Comparison of ENCODE assay signal across 10 cellular contexts in genomic region chr9:37593877-37594448, GRCh38. TPM values are rescaled to one million over a fixed set of nuclear protein-coding genes. Genes with fewer than 3 reads are reported as not detected.
DNase-seq lines count a peak whose midpoint lies in the region; ATAC-seq, FAIRE-seq and TF ChIP-seq lines count a peak whose summit lies in the region.
"Had no signal": no experiment of that assay in that cellular context is flagged by ENCODE, and none has a peak within 500 bp of the region (broad histone marks: within the 10 kb centered on the region; RNA-seq: fewer than 3 reads in every experiment).

No MANE protein-coding gene starts in this region.

- no peak for TF ChIP-seq RAD21 in A549 (conservative IDR thresholded peaks at IDR 0.05 in 1 of 2, IDR thresholded peaks at IDR 0.05 in 1 of 2)

- H3K9ac ChIP-seq in mesenchymal stem cell (ENCODE audit: low read length) (no peak overlapping the region), H9 (ENCODE audit: extremely low read depth, insufficient read length, low read length) (no peak overlapping the region)

- H4K5ac ChIP-seq in H9 (ENCODE audit: insufficient read length, low read depth, low read length) = no peak overlapping the region

- H2AK5ac ChIP-seq in mesenchymal stem cell (ENCODE audit: low read length, severe bottlenecking) = no peak overlapping the region
- H2AK5ac ChIP-seq in H9 (ENCODE audit: insufficient read length, low read length) = no peak overlapping the region

- H3K27me3 ChIP-seq in mesenchymal stem cell (ENCODE audit: control insufficient read depth in 1 of 2, insufficient read depth in 1 of 2, low read length in 2 of 2) = peaks cover 0 to 14% of the 10 kb centered on the region in 2 experiments
- H3K27me3 ChIP-seq in H9 (ENCODE audit: insufficient read depth, low read length) = 0 out of 2 replicates have a peak, but pooled peaks cover 2% of the 10 kb centered on the region

- H3K27ac ChIP-seq in A549 (no peak overlapping the region), mesenchymal stem cell (ENCODE audit: low read length, poor library complexity, severe bottlenecking) (no peak overlapping the region), H9 (ENCODE audit: insufficient read length, low read depth, low read length) (no peak overlapping the region)

- POLR2A ChIA-PET in A549 (lab: Yijun Ruan, JAX) = interaction anchor here (1.2 kb wide), 1 partner anchor 11 kb away, joined by 3 read pairs; no protein-coding TSS in a partner anchor

- peak overlapping the region; percentile 67 for H3K4me2 ChIP-seq in A549
- H3K4me2 ChIP-seq in mesenchymal stem cell (ENCODE audit: low read length, poor library complexity, severe bottlenecking) = no peak overlapping the region
- H3K4me2 ChIP-seq in H9 (ENCODE audit: insufficient read depth, insufficient read length, low read length) = no peak overlapping the region

- no peak for ATAC-seq in A549
- ATAC-seq in HG02642 (IDR thresholded peaks at IDR 0.05; ENCODE audit: poor library complexity, unreplicated experiment) = no peak

- H3K79me2 ChIP-seq in H9 (ENCODE audit: insufficient read depth, low read length) = peaks cover 18% of the 10 kb centered on the region

- peak overlapping the region in 1 of 2 experiments; percentile 30 for H3K18ac ChIP-seq in mesenchymal stem cell (ENCODE audit: low read depth in 1 of 2, low read length in 2 of 2)
- H3K18ac ChIP-seq in H9 (ENCODE audit: insufficient read length, low read depth, low read length) = no peak overlapping the region

- no peak overlapping the region for H3K4me3 ChIP-seq in A549
- peak overlapping the region in 1 of 2 experiments; percentile 49 for H3K4me3 ChIP-seq in mesenchymal stem cell (ENCODE audit: insufficient read depth in 1 of 2, low read depth in 1 of 2, low read length in 2 of 2)

- H4K91ac ChIP-seq in mesenchymal stem cell (ENCODE audit: low read length) (no peak overlapping the region), H9 (ENCODE audit: insufficient read length, low read depth, low read length) (no peak overlapping the region)

- CTCF ChIA-PET in A549 (lab: Yijun Ruan, JAX) = interaction anchor here (0.6 to 1.9 kb wide), 10 partner anchors 10 to 753 kb away, joined by 3 to 11 read pairs (median 4); no protein-coding TSS in a partner anchor

- no peak overlapping the region for H2BK12ac ChIP-seq in mesenchymal stem cell (ENCODE audit: low read length in 2 of 2)
- H2BK12ac ChIP-seq in H9 (ENCODE audit: insufficient read length, low read depth, low read length) = no peak overlapping the region

- H3K4ac ChIP-seq in mesenchymal stem cell (ENCODE audit: low read depth in 1 of 2, low read length in 2 of 2) = no peak overlapping the region
- no peak overlapping the region for H3K4ac ChIP-seq in H9 (ENCODE audit: low read depth, low read length)

- no peak overlapping the region for H3K27ac Mint-ChIP-seq in activated T-helper 1 cell treated with anti-CD3 and anti-CD28 coated beads, Interleukin-12 subunit alpha, Interleukin-12 subunit beta, Interleukin-2, Interleukin-4 antibody, amounts not matched to agents 30 ng/mL and 10 ng/mL and 1 ng/mL, durations not matched to agents 14 hours and 24 hours and 36 hours
- no peak overlapping the region for H3K27ac Mint-ChIP-seq in H9
- H3K27ac Mint-ChIP-seq: endodermal cell had no signal

- intact Hi-C loops in activated T-helper 1 cell treated with anti-CD3 and anti-CD28 coated beads, Interleukin-12 subunit alpha, Interleukin-12 subunit beta, Interleukin-2, Interleukin-4 antibody, amounts not matched to agents 30 ng/mL and 10 ng/mL and 1 ng/mL, durations not matched to agents 14 hours and 24 hours and 36 hours (cut with micrococcal nuclease) = loop anchor here (1.0 to 2.0 kb wide), 2 partner anchors 17 to 179 kb away; partner anchors contain the start of gene FBXO10

- H3K23ac ChIP-seq in mesenchymal stem cell (ENCODE audit: low read length in 2 of 2) (no peak overlapping the region), H9 (ENCODE audit: insufficient read length, low read depth, low read length) (no peak overlapping the region)

- H3K14ac ChIP-seq in mesenchymal stem cell (ENCODE audit: low read length in 2 of 2) (no peak overlapping the region), H9 (ENCODE audit: insufficient read depth, low read length) (no peak overlapping the region)

- no peak overlapping the region for H2BK5ac ChIP-seq in mesenchymal stem cell (ENCODE audit: low read depth, low read length, poor library complexity, severe bottlenecking)
- no peak overlapping the region for H2BK5ac ChIP-seq in H9 (ENCODE audit: insufficient read length, low read length)

- H3K4me3 Mint-ChIP-seq in activated T-helper 1 cell treated with anti-CD3 and anti-CD28 coated beads, Interleukin-12 subunit alpha, Interleukin-12 subunit beta, Interleukin-2, Interleukin-4 antibody, amounts not matched to agents 30 ng/mL and 10 ng/mL and 1 ng/mL, durations not matched to agents 14 hours and 24 hours and 36 hours = peak overlapping the region; percentile 56
- H3K4me3 Mint-ChIP-seq in H9 = no peak overlapping the region
- H3K4me3 Mint-ChIP-seq: endodermal cell had no signal

- no peak for TF ChIP-seq EP300 in A549 (IDR thresholded peaks at IDR 0.05)

- peaks cover 24% of the 10 kb centered on the region for H3K4me1 Mint-ChIP-seq in activated T-helper 1 cell treated with anti-CD3 and anti-CD28 coated beads, Interleukin-12 subunit alpha, Interleukin-12 subunit beta, Interleukin-2, Interleukin-4 antibody, amounts not matched to agents 30 ng/mL and 10 ng/mL and 1 ng/mL, durations not matched to agents 14 hours and 24 hours and 36 hours (ENCODE audit: low read depth)
- H3K4me1 Mint-ChIP-seq in H9 = peaks cover 8 to 24% of the 10 kb centered on the region in 2 experiments

- H2BK120ac ChIP-seq in mesenchymal stem cell (ENCODE audit: low read depth, low read length) = no peak overlapping the region
- no peak overlapping the region for H2BK120ac ChIP-seq in H9 (ENCODE audit: low read depth, low read length, poor library complexity, severe bottlenecking)

- H3K36me3 ChIP-seq in mesenchymal stem cell (ENCODE audit: control insufficient read depth in 1 of 2, insufficient read depth in 2 of 2, low read depth in 1 of 2, low read length in 2 of 2) = peaks cover 0 to 7% of the 10 kb centered on the region in 2 experiments

- H3K36me3 Mint-ChIP-seq in activated T-helper 1 cell treated with anti-CD3 and anti-CD28 coated beads, Interleukin-12 subunit alpha, Interleukin-12 subunit beta, Interleukin-2, Interleukin-4 antibody, amounts not matched to agents 30 ng/mL and 10 ng/mL and 1 ng/mL, durations not matched to agents 14 hours and 24 hours and 36 hours (ENCODE audit: low read depth) = peaks cover 10% of the 10 kb centered on the region
- peaks cover 0 to 16% (median 7%) of the 10 kb centered on the region in 3 experiments; a peak in 5 of 7 replicates for H3K36me3 Mint-ChIP-seq in H9 (ENCODE audit: insufficient read depth in 1 of 3, low read depth in 3 of 3)

- H3K4me1 ChIP-seq in A549 (peaks cover 23% of the 10 kb centered on the region), mesenchymal stem cell (ENCODE audit: control insufficient read depth, insufficient read depth, low read depth, low read length) (peaks cover 6% of the 10 kb centered on the region), H9 (ENCODE audit: insufficient read depth, low read length) (no peaks in the 10 kb centered on the region; the same call in 1 of the 2 replicates)

- H2AFZ ChIP-seq in mesenchymal stem cell (ENCODE audit: low read depth, low read length) (peak overlapping the region; percentile 60), H9 (ENCODE audit: low read length) (no peak overlapping the region)

- H4K8ac ChIP-seq in mesenchymal stem cell (ENCODE audit: low read length) (no peak overlapping the region), H9 (replicated peaks; ENCODE audit: insufficient read length, low read depth, low read length) (no peak overlapping the region)

- no peak overlapping the region for H3K56ac ChIP-seq in H9 (ENCODE audit: insufficient read length, low read depth, low read length)

- DNase-seq in A549 (ENCODE audit: low read depth in 1 of 2, low spot score in 1 of 2) = no peak
- DNase-seq in GM04503 (ENCODE audit: low read depth) = peak; percentile 58
- no peak for DNase-seq in activated T-helper 1 cell treated with anti-CD3 and anti-CD28 coated beads, Interleukin-12 subunit alpha, Interleukin-12 subunit beta, Interleukin-2, Interleukin-4 antibody, amounts not matched to agents 30 ng/mL and 10 ng/mL and 1 ng/mL, durations not matched to agents 14 hours and 24 hours and 36 hours (ENCODE audit: low spot score)
- no peak for DNase-seq in mesenchymal stem cell
- DNase-seq in NAMALWA (ENCODE audit: low spot score) = no peak
- DNase-seq in nucleus accumbens (lab: John Stamatoyannopoulos, UW) = no peak
- no peak for DNase-seq in H9

- no peak for FAIRE-seq in A549 (lab: Jason Lieb, UNC)

- H3K79me1 ChIP-seq in mesenchymal stem cell (replicated peaks; ENCODE audit: low read length, poor library complexity, severe bottlenecking) = no peaks in the 10 kb centered on the region
- H3K79me1 ChIP-seq in H9 (ENCODE audit: insufficient read depth, low read depth, low read length, poor library complexity, severe bottlenecking) = peaks cover 12% of the 10 kb centered on the region

- H2BK20ac ChIP-seq in H9 (ENCODE audit: low read depth, low read length, poor library complexity, severe bottlenecking) = no peak overlapping the region

- no peak for TF ChIP-seq POLR2A in A549 (IDR thresholded peaks at IDR 0.05; ENCODE audit: low read length)

- no peaks in the 10 kb centered on the region for H3K9me3 Mint-ChIP-seq in activated T-helper 1 cell treated with anti-CD3 and anti-CD28 coated beads, Interleukin-12 subunit alpha, Interleukin-12 subunit beta, Interleukin-2, Interleukin-4 antibody, amounts not matched to agents 30 ng/mL and 10 ng/mL and 1 ng/mL, durations not matched to agents 14 hours and 24 hours and 36 hours
- H3K9me3 Mint-ChIP-seq in H9 = peaks cover 0 to 7% of the 10 kb centered on the region in 2 experiments; a peak in 1 of 5 replicates
- H3K9me3 Mint-ChIP-seq: endodermal cell had no signal

- H4K20me1 ChIP-seq in H9 (ENCODE audit: control insufficient read depth, insufficient read depth, insufficient read length) = no peaks in the 10 kb centered on the region

- H2BK15ac ChIP-seq in mesenchymal stem cell (ENCODE audit: low read depth, poor library complexity, severe bottlenecking) (no peak overlapping the region), H9 (ENCODE audit: low read depth, low read length) (no peak overlapping the region)

- H3K23me2 ChIP-seq in H9 (ENCODE audit: insufficient read length, low read depth, low read length, poor library complexity, severe bottlenecking) = peaks cover 3% of the 10 kb centered on the region

- TF ChIP-seq CTCF in A549 (IDR thresholded peaks at IDR 0.05) (no peak), H9 (conservative IDR thresholded peaks at IDR 0.05) (no peak)

- WGBS in A549 (ENCODE audit: missing lambda C conversion rate) = 75% methylated on average over 6 of the region's 6 CpGs
- 91% methylated on average over 5 of the region's 6 CpGs for WGBS in mesenchymal stem cell
- no CpG with 5 or more reads among the region's 6 CpGs for WGBS in H9 (ENCODE audit: extremely low coverage, insufficient read length, low lambda C conversion rate)

- H3K27me3 Mint-ChIP-seq in activated T-helper 1 cell treated with anti-CD3 and anti-CD28 coated beads, Interleukin-12 subunit alpha, Interleukin-12 subunit beta, Interleukin-2, Interleukin-4 antibody, amounts not matched to agents 30 ng/mL and 10 ng/mL and 1 ng/mL, durations not matched to agents 14 hours and 24 hours and 36 hours (ENCODE audit: insufficient read depth) = peaks cover 8% of the 10 kb centered on the region
- peaks cover 51% of the 10 kb centered on the region for H3K27me3 Mint-ChIP-seq in H9 (ENCODE audit: low read depth)

- H3K9me3 ChIP-seq in A549 = no peaks in the 10 kb centered on the region
- H3K9me3 ChIP-seq in mesenchymal stem cell (ENCODE audit: control insufficient read depth, low read length) = no peaks in the 10 kb centered on the region
- H3K9me3 ChIP-seq in H9 (ENCODE audit: control insufficient read depth, low read depth, low read length) = no peaks in the 10 kb centered on the region

- H3T11ph ChIP-seq in H9 (ENCODE audit: low read length) = no peak overlapping the region

RNA-seq across cellular contexts. Expression of gene TOMM5, which starts 1.6 kb away (rescaled TPM):
- polyA plus RNA-seq in A549 (2011; rRNA removed) (303 and 338 TPM in 2 replicates), A549 (2017; fragmentation: RNase III; extraction: RNeasy Plus Mini Kit Qiagen cat#74134 plus additional on column Dnase treatment) (324 to 370 TPM (median 339 TPM) in 3 replicates)
- polyA plus RNA-seq in A549 (2012; cell fraction: cytosol; rRNA removed) = 320 and 403 TPM in 2 replicates
- 100 and 122 TPM in 2 replicates for polyA plus RNA-seq in A549 (2012; cell fraction: nucleus; rRNA removed)
- 58.0 and 60.0 TPM in 2 replicates for polyA minus RNA-seq in A549 (2011; rRNA and poly(A)+ RNA removed)
- 174 and 175 TPM in 2 replicates for total RNA-seq in activated T-helper 1 cell treated with anti-CD3 and anti-CD28 coated beads, Interleukin-12 subunit alpha, Interleukin-12 subunit beta, Interleukin-2, Interleukin-4 antibody, amounts not matched to agents 30 ng/mL and 10 ng/mL and 1 ng/mL, durations not matched to agents 14 hours and 24 hours and 36 hours
- polyA plus RNA-seq in mesenchymal stem cell (2013, experiment 1 of 2) = 160 TPM
- 170 TPM for polyA plus RNA-seq in mesenchymal stem cell (2013, experiment 2 of 2)
- 123 and 124 TPM in 2 replicates for total RNA-seq in H9 (2021)

RNA-seq across cellular contexts. Expression of gene FBXO10, which starts 17.8 kb away (rescaled TPM):
- polyA plus RNA-seq in A549 (2011; rRNA removed) = 5.3 and 5.7 TPM in 2 replicates
- 4.0 and 5.1 TPM in 2 replicates for polyA plus RNA-seq in A549 (2012; cell fraction: cytosol; rRNA removed)
- 9.7 and 10.2 TPM in 2 replicates for polyA plus RNA-seq in A549 (2012; cell fraction: nucleus; rRNA removed)
- polyA plus RNA-seq in A549 (2017; fragmentation: RNase III; extraction: RNeasy Plus Mini Kit Qiagen cat#74134 plus additional on column Dnase treatment) = 4.6 to 5.0 TPM (median 4.8 TPM) in 3 replicates
- 10.5 and 11.4 TPM in 2 replicates for polyA minus RNA-seq in A549 (2011; rRNA and poly(A)+ RNA removed)
- total RNA-seq in activated T-helper 1 cell treated with anti-CD3 and anti-CD28 coated beads, Interleukin-12 subunit alpha, Interleukin-12 subunit beta, Interleukin-2, Interleukin-4 antibody, amounts not matched to agents 30 ng/mL and 10 ng/mL and 1 ng/mL, durations not matched to agents 14 hours and 24 hours and 36 hours = 2.3 and 2.9 TPM in 2 replicates
- 11.3 TPM for polyA plus RNA-seq in mesenchymal stem cell (2013, experiment 1 of 2)
- 11.2 TPM for polyA plus RNA-seq in mesenchymal stem cell (2013, experiment 2 of 2)
- 16.2 and 16.8 TPM in 2 replicates for total RNA-seq in H9 (2021)

RNA-seq across cellular contexts. Expression of gene FRMPD1, which starts 56.8 kb away (rescaled TPM):
- polyA plus RNA-seq in A549 (2011; rRNA removed) = 0.01 TPM in 1 of 2 replicates, not detected in the other
- 0.01 TPM in 1 of 2 replicates, not detected in the other for polyA plus RNA-seq in A549 (2012; cell fraction: cytosol; rRNA removed)
- 0.02 TPM in 2 replicates for polyA plus RNA-seq in A549 (2012; cell fraction: nucleus; rRNA removed)
- polyA plus RNA-seq in A549 (2017; fragmentation: RNase III; extraction: RNeasy Plus Mini Kit Qiagen cat#74134 plus additional on column Dnase treatment) = 0.03 TPM in 1 of 3 replicates, not detected in the others
- polyA minus RNA-seq in A549 (2011; rRNA and poly(A)+ RNA removed) = 0.05 TPM in 1 of 2 replicates, not detected in the other
- 0.03 TPM in 1 of 2 replicates, not detected in the other for total RNA-seq in activated T-helper 1 cell treated with anti-CD3 and anti-CD28 coated beads, Interleukin-12 subunit alpha, Interleukin-12 subunit beta, Interleukin-2, Interleukin-4 antibody, amounts not matched to agents 30 ng/mL and 10 ng/mL and 1 ng/mL, durations not matched to agents 14 hours and 24 hours and 36 hours
- not detected for polyA plus RNA-seq in mesenchymal stem cell (2013, experiment 1 of 2)
- polyA plus RNA-seq in mesenchymal stem cell (2013, experiment 2 of 2) = not detected
- 0.04 and 0.13 TPM in 2 replicates for total RNA-seq in H9 (2021)
- total RNA-seq: pulmonary artery endothelial cell had no signal
